8 cellular contexts compared by ENCODE assay signal in the genomic region with DNA sequence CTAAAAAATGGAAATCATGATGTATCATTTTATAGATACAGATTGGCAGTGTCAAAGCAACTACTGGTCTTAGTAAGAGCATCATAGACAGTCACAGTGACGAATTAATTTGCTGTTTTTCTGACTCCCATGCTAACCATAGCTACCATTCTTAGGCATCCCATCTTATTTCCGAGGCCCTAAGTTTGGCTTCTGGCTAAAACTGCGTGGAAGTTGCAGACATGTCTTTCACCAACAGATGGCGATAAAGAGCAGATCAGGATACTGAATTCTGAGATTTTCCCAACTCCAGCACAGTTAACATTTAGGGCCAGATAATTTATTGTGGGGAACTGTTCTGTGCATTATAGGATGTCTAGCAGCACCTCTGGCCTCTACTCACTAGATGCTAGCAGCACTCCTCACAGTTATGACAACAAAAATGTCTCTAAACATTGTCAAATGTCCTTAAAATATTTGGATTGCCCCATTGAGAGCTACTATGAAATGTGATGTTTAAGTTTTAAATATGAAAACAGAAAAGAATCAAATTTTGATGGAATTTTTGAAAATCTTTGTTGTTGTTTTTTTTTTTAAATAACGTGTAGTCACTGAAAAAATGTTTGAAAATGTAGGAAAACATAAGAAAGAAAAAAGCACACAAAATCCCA. TPM values are rescaled to one million over a fixed set of nuclear protein-coding genes. Genes with fewer than 3 reads are reported as not detected.
DNase-seq lines count a peak whose midpoint lies in the region; ATAC-seq and TF ChIP-seq lines count a peak whose summit lies in the region.

No MANE protein-coding gene starts in this region.

- CTCF ChIA-PET in activated CD4-positive, alpha-beta T cell treated with anti-CD3 and anti-CD28 coated beads, Interleukin-2, amount 10 ng/mL, durations not matched to agents 7 days and 5 days (lab: Charles Lee): interaction anchor here (0.8 to 2.6 kb wide), 8 partner anchors 9 to 224 kb away, joined by 3 to 20 read pairs (median 4); no protein-coding TSS in a partner anchor

- H3K4me3 ChIP-seq in fibroblast of the aortic adventitia (ENCODE audit: low read depth, low read length) (no peak overlapping the region), MG63 (no peak overlapping the region)

- H3K27ac Mint-ChIP-seq in stimulated activated naive CD8-positive, alpha-beta T cell treated with anti-CD3 and anti-CD28 coated beads, Interleukin-15, amount 100 ng/mL, for 72 hours: no peak overlapping the region
- no peak overlapping the region for H3K27ac Mint-ChIP-seq in activated CD4-positive, alpha-beta T cell treated with anti-CD3 and anti-CD28 coated beads, Interleukin-2, amount 10 ng/mL, durations not matched to agents 7 days and 5 days
- no peak overlapping the region for H3K27ac Mint-ChIP-seq in osteocyte (ENCODE audit: unreplicated experiment)

- no peaks in the 10 kb centered on the region for H3K9me3 Mint-ChIP-seq in stimulated activated naive CD8-positive, alpha-beta T cell treated with anti-CD3 and anti-CD28 coated beads, Interleukin-15, amount 100 ng/mL, for 72 hours
- peaks cover 4% of the 10 kb centered on the region for H3K9me3 Mint-ChIP-seq in activated CD4-positive, alpha-beta T cell treated with anti-CD3 and anti-CD28 coated beads, Interleukin-2, amount 10 ng/mL, durations not matched to agents 7 days and 5 days
- no peaks in the 10 kb centered on the region for H3K9me3 Mint-ChIP-seq in osteocyte (ENCODE audit: unreplicated experiment)

- peak; percentile 45 for DNase-seq in stimulated activated naive CD8-positive, alpha-beta T cell treated with anti-CD3 and anti-CD28 coated beads, Interleukin-15, Interleukin-2, amounts not matched to agents 100 U/mL and 50 U/mL, for 24 hours
- no peak for DNase-seq in stimulated activated naive CD8-positive, alpha-beta T cell treated with anti-CD3 and anti-CD28 coated beads, Interleukin-15, amount 100 ng/mL, for 72 hours
- DNase-seq in KBM-7: peak; percentile 48
- peak; percentile 36 for DNase-seq in activated CD4-positive, alpha-beta T cell treated with anti-CD3 and anti-CD28 coated beads, Interleukin-2, amount 10 ng/mL, durations not matched to agents 7 days and 5 days
- peak; percentile 63 for DNase-seq in fibroblast of the aortic adventitia (ENCODE audit: low read depth)
- DNase-seq in osteocyte (ENCODE audit: extremely low spot score, unreplicated experiment): no peak
- DNase-seq in MG63: no peak

- ATAC-seq in stimulated activated naive CD8-positive, alpha-beta T cell treated with anti-CD3 and anti-CD28 coated beads, Interleukin-15, Interleukin-2, amounts not matched to agents 100 U/mL and 50 U/mL, for 24 hours: peak; percentile 36
- no peak for ATAC-seq in stimulated activated naive CD8-positive, alpha-beta T cell treated with anti-CD3 and anti-CD28 coated beads, Interleukin-15, amount 100 ng/mL, for 72 hours
- no peak for ATAC-seq in HG02610 (IDR thresholded peaks at IDR 0.05; ENCODE audit: unreplicated experiment)

- POLR2A ChIA-PET in activated CD4-positive, alpha-beta T cell treated with anti-CD3 and anti-CD28 coated beads, Interleukin-2, amount 10 ng/mL, durations not matched to agents 7 days and 5 days (lab: Charles Lee): no interaction called here

- H3K27me3 Mint-ChIP-seq in stimulated activated naive CD8-positive, alpha-beta T cell treated with anti-CD3 and anti-CD28 coated beads, Interleukin-15, amount 100 ng/mL, for 72 hours: no peaks in the 10 kb centered on the region
- peaks cover 1% of the 10 kb centered on the region for H3K27me3 Mint-ChIP-seq in activated CD4-positive, alpha-beta T cell treated with anti-CD3 and anti-CD28 coated beads, Interleukin-2, amount 10 ng/mL, durations not matched to agents 7 days and 5 days
- H3K27me3 Mint-ChIP-seq in osteocyte (ENCODE audit: unreplicated experiment): peaks cover 4% of the 10 kb centered on the region

- H3K4me3 Mint-ChIP-seq in stimulated activated naive CD8-positive, alpha-beta T cell treated with anti-CD3 and anti-CD28 coated beads, Interleukin-15, amount 100 ng/mL, for 72 hours: no peak overlapping the region
- H3K4me3 Mint-ChIP-seq in activated CD4-positive, alpha-beta T cell treated with anti-CD3 and anti-CD28 coated beads, Interleukin-2, amount 10 ng/mL, durations not matched to agents 7 days and 5 days: no peak overlapping the region
- H3K4me3 Mint-ChIP-seq in osteocyte (ENCODE audit: unreplicated experiment): no peak overlapping the region

- TF ChIP-seq CTCF in fibroblast of the aortic adventitia (IDR thresholded peaks at IDR 0.05; ENCODE audit: insufficient read depth, low read length) (peak; percentile 89), osteocyte (IDR thresholded peaks at IDR 0.05) (peak; percentile 83)

- H3K27me3 ChIP-seq in MG63: no peaks in the 10 kb centered on the region

- H3K36me3 Mint-ChIP-seq in activated CD4-positive, alpha-beta T cell treated with anti-CD3 and anti-CD28 coated beads, Interleukin-2, amount 10 ng/mL, durations not matched to agents 7 days and 5 days (ENCODE audit: low read depth): peaks cover 4% of the 10 kb centered on the region
- H3K36me3 Mint-ChIP-seq in osteocyte (ENCODE audit: unreplicated experiment): no peaks in the 10 kb centered on the region

- H3K9me3 ChIP-seq in MG63: no peaks in the 10 kb centered on the region

- H3K36me3 ChIP-seq in MG63: no peaks in the 10 kb centered on the region

- in situ Hi-C loops in KBM-7 (cut with MboI; ENCODE audit: low pct_unique_long_range_greater_than_20kb, low sequenced_read_pairs): no loop called here

- H3K4me1 Mint-ChIP-seq in stimulated activated naive CD8-positive, alpha-beta T cell treated with anti-CD3 and anti-CD28 coated beads, Interleukin-15, amount 100 ng/mL, for 72 hours: peaks cover 6% of the 10 kb centered on the region
- peaks cover 8% of the 10 kb centered on the region for H3K4me1 Mint-ChIP-seq in activated CD4-positive, alpha-beta T cell treated with anti-CD3 and anti-CD28 coated beads, Interleukin-2, amount 10 ng/mL, durations not matched to agents 7 days and 5 days
- H3K4me1 Mint-ChIP-seq in osteocyte (ENCODE audit: unreplicated experiment): no peaks in the 10 kb centered on the region

RNA-seq across cellular contexts. Expression of a gene that starts 16.3 kb away (rescaled TPM):
- total RNA-seq in activated CD4-positive, alpha-beta T cell treated with anti-CD3 and anti-CD28 coated beads, Interleukin-2, amount 10 ng/mL, durations not matched to agents 7 days and 5 days: not detected
- 0.09 and 0.33 TPM in 2 replicates for total RNA-seq in fibroblast of the aortic adventitia (ENCODE audit: low replicate concordance)
- total RNA-seq in osteocyte: 0.08 TPM in 1 of 2 replicates, not detected in the other
- 0.33 TPM in 1 of 2 replicates, not detected in the other for total RNA-seq in MG63 (2014; rRNA removed; shearing (Covaris generic); ENCODE audit: low replicate concordance)

RNA-seq across cellular contexts. Expression of a gene that starts 27.4 kb away (rescaled TPM):
- total RNA-seq in activated CD4-positive, alpha-beta T cell treated with anti-CD3 and anti-CD28 coated beads, Interleukin-2, amount 10 ng/mL, durations not matched to agents 7 days and 5 days: not detected
- total RNA-seq in fibroblast of the aortic adventitia (ENCODE audit: low replicate concordance) (not detected in 2 replicates), osteocyte (not detected in 2 replicates)
- total RNA-seq in MG63 (2014; rRNA removed; shearing (Covaris generic); ENCODE audit: low replicate concordance): not detected in 2 replicates

RNA-seq across cellular contexts. Expression of a gene that starts 44.1 kb away (rescaled TPM):
- not detected for total RNA-seq in activated CD4-positive, alpha-beta T cell treated with anti-CD3 and anti-CD28 coated beads, Interleukin-2, amount 10 ng/mL, durations not matched to agents 7 days and 5 days
- total RNA-seq in fibroblast of the aortic adventitia (ENCODE audit: low replicate concordance): 0.27 and 0.33 TPM in 2 replicates
- 0.08 TPM in 1 of 2 replicates, not detected in the other for total RNA-seq in osteocyte
- not detected in 2 replicates for total RNA-seq in MG63 (2014; rRNA removed; shearing (Covaris generic); ENCODE audit: low replicate concordance)

Comparison
In these comparisons a context has a peak if more than half of its experiments do, and no peak if none do; other contexts are left out.
1. DNase-seq: peak in stimulated activated naive CD8-positive, alpha-beta T cell treated with anti-CD3 and anti-CD28 coated beads, Interleukin-15, Interleukin-2, amounts not matched to agents 100 U/mL and 50 U/mL, for 24 hours (single experiment), KBM-7 (single experiment), activated CD4-positive, alpha-beta T cell treated with anti-CD3 and anti-CD28 coated beads, Interleukin-2, amount 10 ng/mL, durations not matched to agents 7 days and 5 days (single experiment) and fibroblast of the aortic adventitia (single experiment); none in stimulated activated naive CD8-positive, alpha-beta T cell treated with anti-CD3 and anti-CD28 coated beads, Interleukin-15, amount 100 ng/mL, for 72 hours (0 of 2), osteocyte (single experiment) and MG63 (single experiment).